ENCODE assay signal across 8 cellular contexts in the genomic region with DNA sequence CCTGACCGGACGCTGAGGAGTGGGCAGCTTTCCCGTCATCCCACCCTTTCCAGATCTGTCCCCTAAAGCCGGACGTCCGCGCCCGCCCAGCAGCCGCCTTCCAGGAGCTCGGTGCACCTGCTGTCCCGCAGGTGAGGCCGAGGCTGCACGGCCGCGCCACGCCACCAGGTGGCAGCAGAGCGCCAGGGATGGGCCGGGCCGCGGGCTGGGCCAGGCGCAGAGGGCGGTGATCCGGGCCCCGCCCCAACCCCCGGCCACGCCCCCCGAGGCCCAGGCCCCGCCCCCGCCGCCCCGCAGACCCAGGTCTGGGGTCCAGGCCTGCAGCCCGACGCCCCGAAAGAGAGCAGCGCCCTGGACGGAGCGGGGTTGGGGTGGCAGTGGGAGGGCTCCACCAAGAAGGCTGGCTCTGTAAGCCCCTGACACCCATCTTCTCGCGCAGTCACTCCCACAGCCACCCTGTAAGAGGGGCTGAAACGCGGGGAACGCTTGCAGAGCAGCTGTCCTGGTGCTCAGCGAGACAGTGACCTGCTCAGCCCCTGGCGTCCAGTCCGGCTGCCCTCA. TPM values are rescaled to one million over a fixed set of nuclear protein-coding genes. Genes with fewer than 3 reads are reported as not detected.
DNase-seq lines count a peak whose midpoint lies in the region; ATAC-seq and TF ChIP-seq lines count a peak whose summit lies in the region.

No MANE protein-coding gene starts in this region.

- intact Hi-C loops in heart left ventricle (cut with DNase I): loop anchor here (1.0 to 10.0 kb wide), 11 partner anchors 310 to 553 kb away; partner anchors contain the start of gene GET4 (in 1 of the 10)

- no peaks in the 10 kb centered on the region for H3K36me3 ChIP-seq in SJSA1
- no peaks in the 10 kb centered on the region for H3K36me3 ChIP-seq in heart left ventricle
- H3K36me3 ChIP-seq in rectal smooth muscle tissue (ENCODE audit: control insufficient read depth, insufficient read depth, low read length): no peaks in the 10 kb centered on the region

- WGBS in heart left ventricle, 4 donors: 9 to 50% (median 10%) methylated on average over 8 to 45 of the region's 45 CpGs

- DNase-seq in EH (ENCODE audit: low read depth) (peak; percentile 49), SJSA1 (ENCODE audit: low read depth in 1 of 2, low spot score in 2 of 2) (peak; percentile 43 to 55), heart left ventricle (peak; percentile 46 to 86 (median 61))
- peak; percentile 86 for DNase-seq in activated naive CD4-positive, alpha-beta T cell treated with Interleukin-2 at 50 U/mL for 16 hours

- H3K9me3 ChIP-seq in SJSA1 (replicated peaks) (no peaks in the 10 kb centered on the region), heart left ventricle (peaks cover 0 to 6% (median 0%) of the 10 kb centered on the region in 12 donors)

- TF ChIP-seq POLR2A in heart left ventricle (IDR thresholded peaks at IDR 0.05): no peak

- peaks cover under 1% of the 10 kb centered on the region for H3K27me3 ChIP-seq in SJSA1 (replicated peaks)
- H3K27me3 ChIP-seq in heart left ventricle: peaks cover 0 to 13% (median 0%) of the 10 kb centered on the region in 9 donors
- H3K27me3 ChIP-seq in rectal smooth muscle tissue (ENCODE audit: control insufficient read depth, insufficient read depth, low read length): no peaks in the 10 kb centered on the region

- ATAC-seq in HG02798 (IDR thresholded peaks at IDR 0.05; ENCODE audit: poor library complexity, unreplicated experiment) (peak; percentile 75), heart left ventricle (peak; percentile 61 to 89 (median 74)), HG02870 (IDR thresholded peaks at IDR 0.05; ENCODE audit: unreplicated experiment) (no peak), GM21528 (IDR thresholded peaks at IDR 0.05; ENCODE audit: low FRiP score, unreplicated experiment) (no peak)

- peak; percentile 82 to 99 (median 94) for TF ChIP-seq CTCF in heart left ventricle (IDR thresholded peaks at IDR 0.05)

- H3K27ac ChIP-seq in SJSA1 (no peak overlapping the region), heart left ventricle (no peak overlapping the region), rectal smooth muscle tissue (ENCODE audit: low read depth, low read length) (peak overlapping the region; percentile 6)

- no peaks in the 10 kb centered on the region for H3K4me1 ChIP-seq in SJSA1 (replicated peaks)
- H3K4me1 ChIP-seq in heart left ventricle: peaks cover 0 to 23% (median 0%) of the 10 kb centered on the region in 12 donors
- no peaks in the 10 kb centered on the region for H3K4me1 ChIP-seq in rectal smooth muscle tissue (ENCODE audit: control insufficient read depth, insufficient read depth, low read length)

- H3K4me3 ChIP-seq in SJSA1 (no peak overlapping the region), heart left ventricle (peak overlapping the region in 3 of 12 donors; percentile 19 to 25 (median 22)), rectal smooth muscle tissue (ENCODE audit: low read length) (peak overlapping the region; percentile 29)

- peak overlapping the region; percentile 19 for H3K9ac ChIP-seq in rectal smooth muscle tissue (ENCODE audit: low read length)

RNA-seq across cellular contexts. Expression of gene FOXL3, which starts 32.2 kb away (rescaled TPM):
- total RNA-seq in SJSA1 (2014; rRNA removed; shearing (Covaris generic)): not detected in 2 replicates
- total RNA-seq in heart left ventricle: not detected
- not detected for polyA plus RNA-seq in heart left ventricle

Comparison
In these comparisons a context has a peak if more than half of its experiments do, and no peak if none do; other contexts are left out.
1. ATAC-seq: peak in HG02798 (single experiment) and heart left ventricle (4 of 4); none in HG02870 (single experiment) and GM21528 (single experiment).
2. Peak in every context shown above with its lines, with median percentiles within 50 percentile points of each other: DNase-seq.